ENCODE assay signal across 8 cellular contexts in genomic region chr14:70641548-70642312, GRCh38. TPM values are rescaled to one million over a fixed set of nuclear protein-coding genes. Genes with fewer than 3 reads are reported as not detected.
DNase-seq lines count a peak whose midpoint lies in the region; ATAC-seq, FAIRE-seq and TF ChIP-seq lines count a peak whose summit lies in the region.

Gene TTC9, plus strand, starts transcription at chr14:70641916. Its CDS starts 214 bp downstream, at chr14:70642130.

- H3K4me1 Mint-ChIP-seq in activated T-helper 2 cell treated with anti-CD3 and anti-CD28 coated beads, Interferon-gamma antibody, Interleukin-2, Interleukin-4, amounts not matched to agents 10 μg/mL and 5 μg/mL and 100 μg/mL, durations not matched to agents 14 hours and 24 hours and 36 hours (ENCODE audit: low read depth) = peaks cover 56% of the 10 kb centered on the region

- peak within 1 kb of the TSS; percentile 87 for H3K4me3 Mint-ChIP-seq in activated T-helper 2 cell treated with anti-CD3 and anti-CD28 coated beads, Interferon-gamma antibody, Interleukin-2, Interleukin-4, amounts not matched to agents 10 μg/mL and 5 μg/mL and 100 μg/mL, durations not matched to agents 14 hours and 24 hours and 36 hours (ENCODE audit: low read depth)

- peak within 1 kb of the TSS; percentile 80 for H3K9ac ChIP-seq in HUES64 (ENCODE audit: low read depth, low read length)

- intact Hi-C loops in activated T-helper 2 cell treated with anti-CD3 and anti-CD28 coated beads, Interferon-gamma antibody, Interleukin-2, Interleukin-4, amounts not matched to agents 10 μg/mL and 5 μg/mL and 100 μg/mL, durations not matched to agents 14 hours and 24 hours and 36 hours (cut with micrococcal nuclease) = loop anchor here (1.0 to 5.0 kb wide), 5 partner anchors 14 to 246 kb away; partner anchors contain the start of genes MAP3K9 and MED6
- intact Hi-C loops in pancreas (cut with DNase I) = no loop called here

- H3K27ac Mint-ChIP-seq in activated T-helper 2 cell treated with anti-CD3 and anti-CD28 coated beads, Interferon-gamma antibody, Interleukin-2, Interleukin-4, amounts not matched to agents 10 μg/mL and 5 μg/mL and 100 μg/mL, durations not matched to agents 14 hours and 24 hours and 36 hours = peak within 1 kb of the TSS; percentile 76

- H3K27ac ChIP-seq in HUES64 (ENCODE audit: low read depth, low read length) (peak within 1 kb of the TSS; percentile 37; the same call in 1 of the 2 replicates), pancreas (peak within 1 kb of the TSS in 1 of 4 donors; percentile 9)

- no peaks in the 10 kb centered on the region for H3K9me3 Mint-ChIP-seq in activated T-helper 2 cell treated with anti-CD3 and anti-CD28 coated beads, Interferon-gamma antibody, Interleukin-2, Interleukin-4, amounts not matched to agents 10 μg/mL and 5 μg/mL and 100 μg/mL, durations not matched to agents 14 hours and 24 hours and 36 hours

- H3K4me1 ChIP-seq in HUES64 (ENCODE audit: insufficient read depth, low read length) (peaks cover 48% of the 10 kb centered on the region), pancreas (no peaks in the 10 kb centered on the region)

- TF ChIP-seq CTCF in pancreas (IDR thresholded peaks at IDR 0.05) = no peak

- ATAC-seq in pancreas = peak; percentile 72 to 87 (median 82)
- ATAC-seq in HG03095 (IDR thresholded peaks at IDR 0.05; ENCODE audit: unreplicated experiment) = no peak
- ATAC-seq in HG03457 (IDR thresholded peaks at IDR 0.05; ENCODE audit: unreplicated experiment) = no peak

- H3K27me3 Mint-ChIP-seq in activated T-helper 2 cell treated with anti-CD3 and anti-CD28 coated beads, Interferon-gamma antibody, Interleukin-2, Interleukin-4, amounts not matched to agents 10 μg/mL and 5 μg/mL and 100 μg/mL, durations not matched to agents 14 hours and 24 hours and 36 hours (ENCODE audit: low read depth) = peaks cover 3% of the 10 kb centered on the region

- DNase-seq in NCI-H2107 treated with DMSO at 0.1 percent for 48 hours (lab: John Stamatoyannopoulos, UW; ENCODE audit: unreplicated experiment) (peak; percentile 58), NCI-H2107 (lab: John Stamatoyannopoulos, UW) (no peak), glomerular visceral epithelial cell (ENCODE audit: extremely low spot score) (peak; percentile 24), pancreas (peak in 5 of 6 donors; percentile 21 to 81 (median 41))
- DNase-seq in activated T-helper 2 cell treated with anti-CD3 and anti-CD28 coated beads, Interferon-gamma antibody, Interleukin-2, Interleukin-4, amounts not matched to agents 10 μg/mL and 5 μg/mL and 100 μg/mL, durations not matched to agents 14 hours and 24 hours and 36 hours (ENCODE audit: low spot score) = no peak

- H3K4me3 ChIP-seq in HUES64 (ENCODE audit: low read length) (peak within 1 kb of the TSS; percentile 91), pancreas (peak within 1 kb of the TSS; percentile 43 to 65 (median 63))

- peaks cover 29% of the 10 kb centered on the region; the same call in 1 of the 2 replicates for H3K27me3 ChIP-seq in HUES64 (ENCODE audit: insufficient read depth, low read length)
- no peaks in the 10 kb centered on the region for H3K27me3 ChIP-seq in pancreas

- H3K36me3 ChIP-seq in HUES64 (ENCODE audit: insufficient read depth, low read length) (no peaks in the 10 kb centered on the region), pancreas (no peaks in the 10 kb centered on the region)

- H3K9me3 ChIP-seq in HUES64 (ENCODE audit: insufficient read depth, low read depth, low read length) (no peaks in the 10 kb centered on the region), pancreas (no peaks in the 10 kb centered on the region)

- no peak for FAIRE-seq in pancreas (lab: Jason Lieb, UNC)

- WGBS in HUES64 = under 1% methylated on average over 106 of the region's 106 CpGs
- WGBS in pancreas, 2 donors = 0% methylated on average over 47 to 106 of the region's 106 CpGs

- H3K36me3 Mint-ChIP-seq in activated T-helper 2 cell treated with anti-CD3 and anti-CD28 coated beads, Interferon-gamma antibody, Interleukin-2, Interleukin-4, amounts not matched to agents 10 μg/mL and 5 μg/mL and 100 μg/mL, durations not matched to agents 14 hours and 24 hours and 36 hours (ENCODE audit: low read depth) = peaks cover 6% of the 10 kb centered on the region

RNA-seq across cellular contexts. Expression of gene TTC9, which starts in this region (rescaled TPM):
- 12.9 TPM for polyA plus RNA-seq in HUES64 (2013, experiment 1 of 2)
- 13.8 TPM for polyA plus RNA-seq in HUES64 (2013, experiment 2 of 2)
- total RNA-seq in activated T-helper 2 cell treated with anti-CD3 and anti-CD28 coated beads, Interferon-gamma antibody, Interleukin-2, Interleukin-4, amounts not matched to agents 10 μg/mL and 5 μg/mL and 100 μg/mL, durations not matched to agents 14 hours and 24 hours and 36 hours = 6.1 and 6.6 TPM in 2 replicates
- total RNA-seq in pancreas = 1 to 10 TPM in 3 of 6 donors, under 1 TPM in 3; 0.59 to 4.0 (median 1.00) TPM
- polyA plus RNA-seq in pancreas = under 1 TPM; 0.84 to 0.96 TPM

Comparison
In these comparisons a context has a peak if more than half of its experiments do, and no peak if none do; other contexts are left out.
1. DNase-seq: peak in NCI-H2107 treated with DMSO at 0.1 percent for 48 hours (single experiment), glomerular visceral epithelial cell (single experiment) and pancreas (5 of 6); none in NCI-H2107 (single experiment) and activated T-helper 2 cell treated with anti-CD3 and anti-CD28 coated beads, Interferon-gamma antibody, Interleukin-2, Interleukin-4, amounts not matched to agents 10 μg/mL and 5 μg/mL and 100 μg/mL, durations not matched to agents 14 hours and 24 hours and 36 hours (single experiment).
2. ATAC-seq: peak in pancreas (4 of 4); none in HG03095 (single experiment) and HG03457 (single experiment).